In genomic region chrX:118536687-118537461, GRCh38 we compare ENCODE assay signal across 8 cellular contexts. TPM values are rescaled to one million over a fixed set of nuclear protein-coding genes. Genes with fewer than 3 reads are reported as not detected.
DNase-seq lines count a peak whose midpoint lies in the region; ATAC-seq and TF ChIP-seq lines count a peak whose summit lies in the region.

No MANE protein-coding gene starts in this region.

- H3K27ac Mint-ChIP-seq in chondrocyte (ENCODE audit: unreplicated experiment) (peak overlapping the region; percentile 49), nephron progenitor cell (peak overlapping the region; percentile 76)

- H3K27me3 Mint-ChIP-seq in chondrocyte (ENCODE audit: low read depth) (no peaks in the 10 kb centered on the region), nephron progenitor cell (ENCODE audit: low read depth, poor library complexity) (no peaks in the 10 kb centered on the region)

- H3K36me3 Mint-ChIP-seq in chondrocyte (ENCODE audit: low read depth) (no peaks in the 10 kb centered on the region), nephron progenitor cell (ENCODE audit: low read depth) (peaks cover 10% of the 10 kb centered on the region)

- peak; percentile 64 for ATAC-seq in GM21367 (IDR thresholded peaks at IDR 0.05; ENCODE audit: unreplicated experiment)
- ATAC-seq in HG03520 (IDR thresholded peaks at IDR 0.05; ENCODE audit: unreplicated experiment) = peak; percentile 59

- H3K4me1 Mint-ChIP-seq in chondrocyte (ENCODE audit: low read depth) = peaks cover 47% of the 10 kb centered on the region
- H3K4me1 Mint-ChIP-seq in nephron progenitor cell = peaks cover 49% of the 10 kb centered on the region

- peaks cover 4% of the 10 kb centered on the region for H3K9me3 Mint-ChIP-seq in chondrocyte (ENCODE audit: low read depth)
- H3K9me3 Mint-ChIP-seq in nephron progenitor cell = peaks cover 31% of the 10 kb centered on the region

- H3K4me3 Mint-ChIP-seq in chondrocyte (ENCODE audit: unreplicated experiment) (no peak overlapping the region), nephron progenitor cell (peak overlapping the region; percentile 24)

- intact Hi-C loops in posterior vena cava (cut with DNase I) = no loop called here

- DNase-seq in ELF-1 (ENCODE audit: low read depth, low spot score) (peak; percentile 33), T-helper 9 cell (peak; percentile 16), chondrocyte (ENCODE audit: low spot score) (no peak), nephron progenitor cell (peak; percentile 10), NCI-H1105 (lab: John Stamatoyannopoulos, UW) (no peak), posterior vena cava (ENCODE audit: low spot score) (no peak)

- TF ChIP-seq CTCF in chondrocyte (IDR thresholded peaks at IDR 0.05) = peak; percentile 73
- TF ChIP-seq CTCF in nephron progenitor cell (IDR thresholded peaks at IDR 0.05) = peak; percentile 26

RNA-seq across cellular contexts. Expression of gene DOCK11, which starts 41.3 kb away (rescaled TPM):
- total RNA-seq in chondrocyte = 13.7 to 25.0 TPM (median 22.1 TPM) in 3 replicates
- total RNA-seq in posterior vena cava = 10 to 100 TPM; 34.3 to 43.2 TPM

Comparison
In these comparisons a context has a peak if more than half of its experiments do, and no peak if none do; other contexts are left out.
1. DNase-seq: peak in ELF-1 (single experiment), T-helper 9 cell (single experiment) and nephron progenitor cell (single experiment); none in chondrocyte (single experiment), NCI-H1105 (single experiment) and posterior vena cava (single experiment).